1 cellular context compared by ENCODE assay signal in the genomic region with DNA sequence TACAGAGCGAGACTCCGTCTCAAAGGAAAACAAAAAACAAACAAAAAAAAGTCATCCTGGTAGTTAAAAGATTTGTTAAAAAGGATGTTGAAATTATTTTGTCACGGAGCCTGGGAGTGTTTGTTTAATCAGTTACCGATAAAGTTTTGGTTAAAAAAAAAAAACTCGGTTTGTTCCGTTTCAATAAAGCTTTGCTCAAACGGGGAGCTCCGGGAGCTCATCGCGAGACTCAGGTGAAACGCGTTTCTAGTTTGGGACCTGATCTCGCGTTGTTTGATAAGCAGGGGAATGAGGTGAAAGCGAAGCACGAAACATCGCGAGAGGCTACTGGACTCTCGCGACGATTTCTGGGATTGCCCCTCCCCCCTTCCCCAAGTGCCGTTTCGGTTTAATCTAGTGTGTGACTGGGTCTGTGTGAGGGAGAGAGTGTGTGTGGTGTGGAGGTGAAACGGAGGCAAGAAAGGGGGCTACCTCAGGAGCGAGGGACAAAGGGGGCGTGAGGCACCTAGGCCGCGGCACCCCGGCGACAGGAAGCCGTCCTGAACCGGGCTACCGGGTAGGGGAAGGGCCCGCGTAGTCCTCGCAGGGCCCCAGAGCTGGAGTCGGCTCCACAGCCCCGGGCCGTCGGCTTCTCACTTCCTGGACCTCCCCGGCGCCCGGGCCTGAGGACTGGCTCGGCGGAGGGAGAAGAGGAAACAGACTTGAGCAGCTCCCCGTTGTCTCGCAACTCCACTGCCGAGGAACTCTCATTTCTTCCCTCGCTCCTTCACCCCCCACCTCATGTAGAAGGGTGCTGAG.
TF ChIP-seq lines count a peak whose summit lies in the region.

A gene (plus strand): TSS at position 374 of the 798 bp plus-strand sequence. CDS start 586 bp downstream, outside the sequence.

TF ChIP-seq in HepG2, 621 proteins besides CTCF, POLR2A, EP300 and RAD21 (continued from another document):
- TF ChIP-seq, protein P1, sequence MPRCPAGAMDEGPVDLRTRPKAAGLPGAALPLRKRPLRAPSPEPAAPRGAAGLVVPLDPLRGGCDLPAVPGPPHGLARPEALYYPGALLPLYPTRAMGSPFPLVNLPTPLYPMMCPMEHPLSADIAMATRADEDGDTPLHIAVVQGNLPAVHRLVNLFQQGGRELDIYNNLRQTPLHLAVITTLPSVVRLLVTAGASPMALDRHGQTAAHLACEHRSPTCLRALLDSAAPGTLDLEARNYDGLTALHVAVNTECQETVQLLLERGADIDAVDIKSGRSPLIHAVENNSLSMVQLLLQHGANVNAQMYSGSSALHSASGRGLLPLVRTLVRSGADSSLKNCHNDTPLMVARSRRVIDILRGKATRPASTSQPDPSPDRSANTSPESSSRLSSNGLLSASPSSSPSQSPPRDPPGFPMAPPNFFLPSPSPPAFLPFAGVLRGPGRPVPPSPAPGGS (CRISPR knock-in tag; IDR thresholded peaks at IDR 0.05): no peak; the same call in 1 of the 2 replicates
- TF ChIP-seq HNRNPH1 (optimal IDR thresholded peaks at IDR 0.05; ENCODE audit: low read depth, low read length) (no peak), NONO (IDR thresholded peaks at IDR 0.05) (no peak), NONO (CRISPR knock-in tag; conservative IDR thresholded peaks at IDR 0.05) (no peak; the same call in 1 of the 2 replicates), PCBP2 (optimal IDR thresholded peaks at IDR 0.05; ENCODE audit: low read depth, low read length, poor library complexity, severe bottlenecking) (peak; percentile 35), XRCC5 (optimal IDR thresholded peaks at IDR 0.05; ENCODE audit: low read length) (peak; percentile 89), SIN3A (IDR thresholded peaks at IDR 0.05; ENCODE audit: borderline replicate concordance, low read depth, low read length) (peak; percentile 95), ZNF878 (CRISPR knock-in tag; IDR thresholded peaks at IDR 0.05) (peak; percentile 94), HDAC2 (CRISPR knock-in tag; IDR thresholded peaks at IDR 0.05) (peak; percentile 54), NPAS2 (CRISPR knock-in tag; IDR thresholded peaks at IDR 0.05; ENCODE audit: borderline replicate concordance) (no peak), ZFP36 (IDR thresholded peaks at IDR 0.05; ENCODE audit: borderline replicate concordance, low read depth, low read length, partially characterized antibody) (no peak), ZNF335 (CRISPR knock-in tag; IDR thresholded peaks at IDR 0.05) (peak; percentile 85), CEBPB (IDR thresholded peaks at IDR 0.05; ENCODE audit: borderline replicate concordance, low read depth, low read length) (no peak), ARNTL (CRISPR knock-in tag; IDR thresholded peaks at IDR 0.05) (0 out of 2 replicates have a peak, but pooled peaks have one; percentile 29), ZNF510 (CRISPR knock-in tag; IDR thresholded peaks at IDR 0.05; ENCODE audit: low read depth) (peak; percentile 46; the same call in 1 of the 2 replicates), MLLT10 (CRISPR knock-in tag; IDR thresholded peaks at IDR 0.05) (0 out of 2 replicates have a peak, but pooled peaks have one; percentile 54), CEBPG (CRISPR knock-in tag; IDR thresholded peaks at IDR 0.05) (peak; percentile 52; the same call in 1 of the 2 replicates), ZSCAN25 (CRISPR knock-in tag; IDR thresholded peaks at IDR 0.05) (peak; percentile 57; the same call in 1 of the 2 replicates), ZNF547 (CRISPR knock-in tag; IDR thresholded peaks at IDR 0.05) (peak; percentile 78; the same call in 1 of the 2 replicates), ELF3 (CRISPR knock-in tag; IDR thresholded peaks at IDR 0.05) (peak; percentile 92), POLR2AphosphoS2 (IDR thresholded peaks at IDR 0.05; ENCODE audit: low read depth, low read length) (peak; percentile 90), BRD4 (CRISPR knock-in tag; IDR thresholded peaks at IDR 0.05) (no peak; the same call in 1 of the 2 replicates), FOXJ3 (CRISPR knock-in tag; IDR thresholded peaks at IDR 0.05; ENCODE audit: borderline replicate concordance) (peak; percentile 90; the same call in 1 of the 2 replicates)
- TF ChIP-seq, protein P2, sequence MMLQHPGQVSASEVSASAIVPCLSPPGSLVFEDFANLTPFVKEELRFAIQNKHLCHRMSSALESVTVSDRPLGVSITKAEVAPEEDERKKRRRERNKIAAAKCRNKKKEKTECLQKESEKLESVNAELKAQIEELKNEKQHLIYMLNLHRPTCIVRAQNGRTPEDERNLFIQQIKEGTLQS (CRISPR knock-in tag; IDR thresholded peaks at IDR 0.05): 0 out of 2 replicates have a peak, but pooled peaks have one; percentile 42
- TF ChIP-seq, protein P3, sequence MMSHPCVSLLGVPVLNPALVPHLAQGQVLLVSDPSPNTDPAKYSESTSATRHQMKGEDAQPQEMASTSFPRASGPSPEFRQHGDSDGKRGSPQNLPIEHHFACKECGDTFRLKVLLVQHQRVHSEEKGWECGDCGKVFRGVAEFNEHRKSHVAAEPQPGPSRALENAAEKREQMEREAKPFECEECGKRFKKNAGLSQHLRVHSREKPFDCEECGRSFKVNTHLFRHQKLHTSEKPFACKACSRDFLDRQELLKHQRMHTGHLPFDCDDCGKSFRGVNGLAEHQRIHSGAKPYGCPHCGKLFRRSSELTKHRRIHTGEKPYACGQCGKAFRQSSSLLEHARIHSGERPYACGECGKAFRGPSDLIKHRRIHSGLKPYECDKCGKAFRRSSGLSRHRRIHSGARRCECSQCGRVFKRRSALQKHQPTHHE (CRISPR knock-in tag; IDR thresholded peaks at IDR 0.05; ENCODE audit: borderline replicate concordance): no peak
- TF ChIP-seq, protein P4, sequence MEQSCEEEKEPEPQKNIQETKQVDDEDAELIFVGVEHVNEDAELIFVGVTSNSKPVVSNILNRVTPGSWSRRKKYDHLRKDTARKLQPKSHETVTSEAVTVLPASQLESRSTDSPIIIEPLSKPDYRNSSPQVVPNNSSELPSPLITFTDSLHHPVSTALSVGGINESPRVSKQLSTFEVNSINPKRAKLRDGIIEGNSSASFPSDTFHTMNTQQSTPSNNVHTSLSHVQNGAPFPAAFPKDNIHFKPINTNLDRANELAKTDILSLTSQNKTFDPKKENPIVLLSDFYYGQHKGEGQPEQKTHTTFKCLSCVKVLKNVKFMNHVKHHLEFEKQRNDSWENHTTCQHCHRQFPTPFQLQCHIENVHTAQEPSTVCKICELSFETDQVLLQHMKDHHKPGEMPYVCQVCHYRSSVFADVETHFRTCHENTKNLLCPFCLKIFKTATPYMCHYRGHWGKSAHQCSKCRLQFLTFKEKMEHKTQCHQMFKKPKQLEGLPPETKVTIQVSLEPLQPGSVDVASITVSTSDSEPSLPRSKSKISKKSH (CRISPR knock-in tag; IDR thresholded peaks at IDR 0.05; ENCODE audit: borderline replicate concordance): no peak
TF ChIP-seq in HepG2: peak in this region for 374.
